11 cellular contexts compared by ENCODE assay signal in genomic region chrX:152641996-152642395, GRCh38. TPM values are rescaled to one million over a fixed set of nuclear protein-coding genes. Genes with fewer than 3 reads are reported as not detected.
DNase-seq lines count a peak whose midpoint lies in the region; ATAC-seq and TF ChIP-seq lines count a peak whose summit lies in the region.
"Had no signal": no experiment of that assay in that cellular context is flagged by ENCODE, and none has a peak within 500 bp of the region (broad histone marks: within the 10 kb centered on the region; RNA-seq: fewer than 3 reads in every experiment).

No MANE protein-coding gene starts in this region.

- H3F3A ChIP-seq in smooth muscle cell (ENCODE audit: low read depth) = no peaks in the 10 kb centered on the region

- WGBS in smooth muscle cell (ENCODE audit: low lambda C conversion rate) = 70% methylated on average over 6 of the region's 6 CpGs

- H3K4me2 ChIP-seq in smooth muscle cell = no peak overlapping the region

- H3K4me3 ChIP-seq in epithelial cell of proximal tubule (ENCODE audit: low read depth, low read length) = no peak overlapping the region
- no peak overlapping the region for H3K4me3 ChIP-seq in smooth muscle cell
- no peak overlapping the region for H3K4me3 ChIP-seq in coronary artery
- H3K4me3 ChIP-seq: gastroesophageal sphincter, stomach had no signal

- no peak overlapping the region for H3K9ac ChIP-seq in smooth muscle cell (ENCODE audit: low read depth)

- no peak for ATAC-seq in HG03108 (IDR thresholded peaks at IDR 0.05; ENCODE audit: unreplicated experiment)
- ATAC-seq: gastroesophageal sphincter had no signal

- no peaks in the 10 kb centered on the region for H3K36me3 ChIP-seq in smooth muscle cell (ENCODE audit: low read depth)
- H3K36me3 ChIP-seq: gastroesophageal sphincter, stomach had no signal

- no peak overlapping the region for H2AFZ ChIP-seq in smooth muscle cell (ENCODE audit: low read depth)

- H3K4me1 ChIP-seq in smooth muscle cell (ENCODE audit: low read depth) = no peaks in the 10 kb centered on the region

- H3K27ac ChIP-seq in smooth muscle cell (ENCODE audit: low read depth) (no peak overlapping the region), coronary artery (no peak overlapping the region)
- H3K27ac ChIP-seq: gastroesophageal sphincter, stomach had no signal

- H3K27me3 ChIP-seq in smooth muscle cell (ENCODE audit: low read depth) = no peaks in the 10 kb centered on the region

- peak; percentile 12 for TF ChIP-seq CTCF in epithelial cell of proximal tubule (conservative IDR thresholded peaks at IDR 0.05; ENCODE audit: low read depth, low read length)
- TF ChIP-seq CTCF in smooth muscle cell (IDR thresholded peaks at IDR 0.05; ENCODE audit: borderline replicate concordance, insufficient read depth, poor library complexity, severe bottlenecking) = peak; percentile 21
- TF ChIP-seq CTCF in GM20000 (IDR thresholded peaks at IDR 0.05; ENCODE audit: extremely low read depth, missing control alignments) = no peak
- TF ChIP-seq CTCF in coronary artery (IDR thresholded peaks at IDR 0.05) = no peak

- H3K79me2 ChIP-seq in smooth muscle cell (ENCODE audit: low read depth) = no peaks in the 10 kb centered on the region

- no peaks in the 10 kb centered on the region for H3K9me3 ChIP-seq in smooth muscle cell (replicated peaks; ENCODE audit: low read depth)
- H3K9me3 ChIP-seq: gastroesophageal sphincter, stomach had no signal

- no peaks in the 10 kb centered on the region for H4K20me1 ChIP-seq in smooth muscle cell (ENCODE audit: low read depth)

- DNase-seq in SHP77 (lab: John Stamatoyannopoulos, UW) (peak; percentile 0 to 5), SHP77 treated with DMSO at 0.1 percent for 48 hours (lab: John Stamatoyannopoulos, UW) (no peak), NAMALWA (ENCODE audit: low spot score) (peak; percentile 17), epithelial cell of proximal tubule (ENCODE audit: low read depth) (no peak), smooth muscle cell (lab: John Stamatoyannopoulos, UW; ENCODE audit: unreplicated experiment) (no peak), GM20000 (ENCODE audit: low spot score) (no peak), coronary artery (ENCODE audit: low spot score) (no peak)
- DNase-seq: stomach had no signal

RNA-seq across cellular contexts. Expression of gene GABRQ, which starts 4.3 kb away (rescaled TPM):
- total RNA-seq in epithelial cell of proximal tubule (0.06 and 0.22 TPM in 2 replicates), smooth muscle cell (2.6 and 2.7 TPM in 2 replicates)
- polyA plus RNA-seq in smooth muscle cell = 1.3 and 1.7 TPM in 2 replicates

RNA-seq across cellular contexts. Expression of gene MAGEA3, which starts 56.6 kb away (rescaled TPM):
- total RNA-seq in epithelial cell of proximal tubule (not detected in 2 replicates), smooth muscle cell (not detected in 2 replicates)
- polyA plus RNA-seq in smooth muscle cell = not detected in 2 replicates
- total RNA-seq: gastroesophageal sphincter; stomach; T-helper 1 cell treated with Interleukin-12 subunit alpha and Interleukin-12 subunit beta and Interleukin-4 antibody, amounts not matched to agents 30 ng/mL and 1 ng/mL, for 36 hours had no signal
- polyA plus RNA-seq: stomach had no signal

Comparison
In these comparisons a context has a peak if more than half of its experiments do, and no peak if none do; other contexts are left out.
1. DNase-seq: peak in SHP77 (2 of 2) and NAMALWA (single experiment); none in SHP77 treated with DMSO at 0.1 percent for 48 hours (single experiment), epithelial cell of proximal tubule (single experiment), smooth muscle cell (single experiment), GM20000 (single experiment) and coronary artery (single experiment).
2. CTCF ChIP-seq: peak in epithelial cell of proximal tubule (single experiment) and smooth muscle cell (single experiment); none in GM20000 (single experiment) and coronary artery (single experiment).